28 cellular contexts compared by ENCODE assay signal in the genomic region with DNA sequence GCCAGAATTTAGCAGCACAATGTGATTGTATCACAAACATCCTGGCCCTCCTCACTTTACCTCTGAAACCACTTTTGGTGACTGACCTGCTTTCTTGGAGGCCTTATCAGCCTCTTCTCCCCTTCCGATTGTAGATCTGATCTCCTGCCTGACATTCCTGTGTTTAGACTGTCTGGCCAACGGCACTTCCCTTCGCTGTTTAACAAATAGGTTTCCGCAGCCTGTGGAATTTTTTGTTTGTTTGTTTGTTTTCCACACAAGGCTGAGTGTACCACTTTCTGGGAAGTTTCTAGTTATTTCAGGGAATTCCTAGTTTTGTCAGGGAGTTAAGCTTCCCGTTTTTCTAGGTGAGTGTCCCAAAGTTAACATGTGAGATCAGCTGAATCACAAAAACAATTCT.
"Had no signal": no experiment of that assay in that cellular context is flagged by ENCODE, and none has a peak within 500 bp of the region (broad histone marks: within the 10 kb centered on the region; RNA-seq: fewer than 3 reads in every experiment).

No MANE protein-coding gene starts in this region.

- H3K27ac ChIP-seq: brain microvascular endothelial cell, esophagus muscularis mucosa, heart right ventricle, left lung, lower lobe of right lung, neutrophil, ovary, sigmoid colon, tibial nerve had no signal

- ATAC-seq: left lung; lower lobe of right lung; stimulated activated naive B cell treated with anti-CD40 and anti-IgM and Interleukin-4, amounts not matched to agents 10 μg/mL and 1 μg/mL and 100 μg/mL, for 72 hours; T-helper 17 cell; WTC11 had no signal

- DNase-seq: activated CD4-positive, alpha-beta memory T cell treated with anti-CD3 and anti-CD28 coated beads, Interleukin-2, amount 10 ng/mL, durations not matched to agents 7 days and 5 days; activated CD4-positive, alpha-beta T cell treated with anti-CD3 and anti-CD28 coated beads for 1 hour; activated CD4-positive, alpha-beta T cell treated with anti-CD3 and anti-CD28 coated beads, Interleukin-2, amount 10 ng/mL, durations not matched to agents 7 days and 5 days; activated CD8-positive, alpha-beta memory T cell treated with anti-CD3 and anti-CD28 coated beads, Interleukin-2, amount 50 U/mL, for 48 hours; activated gamma-delta T cell; activated naive CD4-positive, alpha-beta T cell treated with anti-CD3 and anti-CD28 coated beads, Interleukin-2, amount 50 U/mL, for 16 hours; activated T-cell treated with anti-CD3 and anti-CD28 coated beads, Interleukin-2, amount 50 U/mL, for 24 hours; amniotic stem cell; brain microvascular endothelial cell; cortex of kidney; foreskin melanocyte; heart right ventricle; left lung; lower lobe of right lung; naive B cell; nephron progenitor cell; ovary; retina; sigmoid colon; small intestine; stimulated activated CD4-positive, alpha-beta T cell treated with anti-CD3 and anti-CD28 coated beads, Interleukin-1b, Interleukin-23, amount 100 ng/mL, for 48 hours; stimulated activated naive B cell treated with anti-CD40 and anti-IgM and Interleukin-4, amounts not matched to agents 10 μg/mL and 1 μg/mL and 100 μg/mL, for 72 hours; T-helper 17 cell; T1000 had no signal
